9 cellular contexts compared by ENCODE assay signal in the genomic region with DNA sequence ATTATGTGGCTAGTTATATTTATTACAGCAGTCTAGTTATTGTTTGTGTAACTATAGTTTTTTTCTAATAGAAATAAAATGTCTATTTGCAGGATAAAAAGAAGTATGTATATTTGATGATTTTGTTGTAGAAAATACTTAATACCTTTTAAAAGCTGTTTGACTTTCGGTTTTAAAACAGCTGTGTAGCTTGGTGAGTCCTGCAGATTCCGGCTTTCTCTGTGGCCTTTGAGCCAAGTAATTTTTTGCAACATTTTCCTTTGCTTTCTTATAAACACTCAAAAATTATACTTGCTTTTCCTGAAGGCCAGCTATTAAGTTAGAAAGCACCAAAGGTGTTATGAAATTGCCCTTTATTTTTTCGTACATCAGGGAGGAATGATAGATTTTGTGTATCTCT.
A peak's percentile ranks its signal among the peaks of the same experiment; 100 is the strongest.
DNase-seq lines count a peak whose midpoint lies in the region; ATAC-seq and TF ChIP-seq lines count a peak whose summit lies in the region.
"Had no signal": no experiment of that assay in that cellular context is flagged by ENCODE, and none has a peak within 500 bp of the region (broad histone marks: within the 10 kb centered on the region; RNA-seq: fewer than 3 reads in every experiment).

No MANE protein-coding gene starts in this region.

- DNase-seq in EL (peak; percentile 33), NCI-H2227 (lab: John Stamatoyannopoulos, UW; ENCODE audit: unreplicated experiment) (peak; percentile 47), SJCRH30 (no peak)
- DNase-seq in activated effector memory CD4-positive, alpha-beta T cell treated with Interleukin-2 at 50 U/mL for 16 hours, result no peak
- DNase-seq in activated CD4-positive, alpha-beta T cell treated with anti-CD3 and anti-CD28 coated beads for 48 hours, result no peak
- DNase-seq: cortex of kidney had no signal

- H3K27ac ChIP-seq in parathyroid adenoma (peak overlapping the region; percentile 99), SJCRH30 (no peak overlapping the region)

- H3K4me1 ChIP-seq in endocrine pancreas (ENCODE audit: control insufficient read depth, insufficient read depth, low read length) (peaks cover 12% of the 10 kb centered on the region), parathyroid adenoma (peaks cover 34% of the 10 kb centered on the region), SJCRH30 (no peaks in the 10 kb centered on the region)

- H3K4me3 ChIP-seq in endocrine pancreas (ENCODE audit: control insufficient read depth, insufficient read depth, low read length) (peak overlapping the region; percentile 69), parathyroid adenoma (ENCODE audit: low read depth, low read length) (peak overlapping the region; percentile 75), SJCRH30 (no peak overlapping the region)

- peaks cover 29% of the 10 kb centered on the region for H3K79me2 ChIP-seq in parathyroid adenoma

- H3K9ac ChIP-seq in endocrine pancreas (ENCODE audit: control insufficient read depth, insufficient read depth, low read length) (no peak overlapping the region), parathyroid adenoma (peak overlapping the region; percentile 12)

- H3K36me3 ChIP-seq in endocrine pancreas (ENCODE audit: control insufficient read depth, insufficient read depth, low read length) (no peaks in the 10 kb centered on the region), parathyroid adenoma (ENCODE audit: control insufficient read depth, insufficient read depth, low read length) (no peaks in the 10 kb centered on the region), SJCRH30 (no peaks in the 10 kb centered on the region)

- peak overlapping the region; percentile 71 for H2AFZ ChIP-seq in parathyroid adenoma

- H3K27me3 ChIP-seq in endocrine pancreas (ENCODE audit: control insufficient read depth, insufficient read depth, low read length) (no peaks in the 10 kb centered on the region), parathyroid adenoma (ENCODE audit: control insufficient read depth, insufficient read depth, low read length) (no peaks in the 10 kb centered on the region), SJCRH30 (no peaks in the 10 kb centered on the region)

- TF ChIP-seq CTCF in parathyroid adenoma (IDR thresholded peaks at IDR 0.05), result no peak

- peak overlapping the region; percentile 82 for H3K4me2 ChIP-seq in parathyroid adenoma (ENCODE audit: low read length)

- ATAC-seq in GM19452 (IDR thresholded peaks at IDR 0.05; ENCODE audit: unreplicated experiment), result no peak

- H3K9me3 ChIP-seq in endocrine pancreas (ENCODE audit: control insufficient read depth, low read length) (no peaks in the 10 kb centered on the region), parathyroid adenoma (ENCODE audit: control insufficient read depth, low read length) (no peaks in the 10 kb centered on the region), SJCRH30 (replicated peaks) (no peaks in the 10 kb centered on the region)

Comparison
In these comparisons a context has a peak if more than half of its experiments do, and no peak if none do; other contexts are left out.
1. DNase-seq: peak in EL (single experiment) and NCI-H2227 (single experiment); none in activated effector memory CD4-positive, alpha-beta T cell treated with Interleukin-2 at 50 U/mL for 16 hours (single experiment), activated CD4-positive, alpha-beta T cell treated with anti-CD3 and anti-CD28 coated beads for 48 hours (single experiment) and SJCRH30 (0 of 2).